ENCODE assay signal across 10 cellular contexts in the genomic region with DNA sequence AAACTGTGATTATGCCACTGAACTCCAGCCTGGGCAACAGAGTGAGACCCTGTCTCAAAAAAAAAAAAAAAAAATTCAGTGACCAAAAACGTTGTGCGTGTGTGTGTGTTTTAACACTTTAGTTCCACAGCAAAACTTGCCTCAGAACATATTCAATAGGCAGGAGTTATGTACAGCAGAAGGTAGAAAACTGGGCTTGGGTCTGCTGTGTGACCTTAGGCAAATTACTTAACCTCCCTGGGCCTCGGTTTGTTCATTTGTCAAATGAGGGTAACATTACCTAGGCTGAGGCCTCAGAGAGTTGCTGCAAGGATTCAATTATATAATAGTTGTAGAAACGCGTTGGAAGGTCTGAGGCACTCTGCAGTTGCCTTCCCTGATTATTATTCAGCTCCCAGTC. TPM values are rescaled to one million over a fixed set of nuclear protein-coding genes. Genes with fewer than 3 reads are reported as not detected.
DNase-seq lines count a peak whose midpoint lies in the region; ATAC-seq, FAIRE-seq and TF ChIP-seq lines count a peak whose summit lies in the region.
"Had no signal": no experiment of that assay in that cellular context is flagged by ENCODE, and none has a peak within 500 bp of the region (broad histone marks: within the 10 kb centered on the region; RNA-seq: fewer than 3 reads in every experiment).

No MANE protein-coding gene starts in this region.

- H4K5ac ChIP-seq in H1 (ENCODE audit: insufficient read length, low read depth, low read length): no peak overlapping the region

- H3K4me2 ChIP-seq in PC-9: peak overlapping the region; percentile 83
- peak overlapping the region; percentile 72 to 73 for H3K4me2 ChIP-seq in H1 (ENCODE audit: insufficient read depth in 1 of 2, low read depth in 2 of 2, low read length in 2 of 2)

- no peaks in the 10 kb centered on the region for H4K20me1 ChIP-seq in PC-9 (ENCODE audit: insufficient read depth)
- peaks cover 6 to 10% of the 10 kb centered on the region in 2 experiments for H4K20me1 ChIP-seq in H1 (replicated peaks in 1 of 2; ENCODE audit: control insufficient read depth in 1 of 2, insufficient read depth in 2 of 2, low read length in 2 of 2)

- H3K27me3 ChIP-seq in PC-9 (ENCODE audit: insufficient read depth, low read depth) (no peaks in the 10 kb centered on the region), H1 (replicated peaks in 1 of 4; ENCODE audit: control insufficient read depth in 3 of 4, extremely low read depth in 1 of 4, insufficient read depth in 3 of 4, low read length in 3 of 4) (peaks cover 40 to 54% (median 53%) of the 10 kb centered on the region in 4 experiments), tibial artery (no peaks in the 10 kb centered on the region)

- H3K18ac ChIP-seq in H1 (ENCODE audit: extremely low read depth, low read length): no peak overlapping the region

- H3F3A ChIP-seq in PC-9 (ENCODE audit: insufficient read depth, low read depth): peaks cover 15% of the 10 kb centered on the region; the same call in 1 of the 2 replicates

- BruUV-seq in PC-9 (replicated peaks; lab: Mats Ljungman, UMichigan): TSS peak; percentile 44

- H2AFZ ChIP-seq in PC-9 (peak overlapping the region; percentile 68; the same call in 1 of the 2 replicates), H1 (ENCODE audit: low read length) (no peak overlapping the region)

- no peaks in the 10 kb centered on the region; the same call in 1 of the 2 replicates for H3K23me2 ChIP-seq in H1 (ENCODE audit: low read depth, low read length)

- H3K4me3 ChIP-seq in PC-9 (peak overlapping the region; percentile 53; the same call in 1 of the 2 replicates), H1 (ENCODE audit: extremely low read depth in 1 of 4, insufficient read depth in 2 of 4, low read depth in 3 of 4, low read length in 4 of 4) (peak overlapping the region in 3 of 4 experiments; percentile 26 to 49 (median 34); a peak in 4 of 8 replicates), mesodermal cell (ENCODE audit: extremely low read depth, insufficient read depth, low read length, poor library complexity, severe bottlenecking) (no peak overlapping the region), tibial artery (peak overlapping the region; percentile 35 to 45)

- 62% methylated on average over 5 of the region's 5 CpGs; no CpG with 5 or more reads in 1 of the 2 experiments for WGBS in H1 (ENCODE audit: extremely low coverage in 1 of 2, insufficient coverage in 1 of 2, insufficient read length in 1 of 2, insufficient replicate concordance in 2 of 2, low coverage in 1 of 2, low lambda C conversion rate in 2 of 2, missing lambda C conversion rate in 1 of 2), 2 experiments
- 67 to 80% methylated on average over 2 of the region's 5 CpGs for WGBS in mesodermal cell (ENCODE audit: insufficient coverage in 2 of 2), 2 experiments

- H3K27ac ChIP-seq in PC-9 (peak overlapping the region; percentile 59), H1 (ENCODE audit: low read depth, low read length) (no peak overlapping the region), mesodermal cell (ENCODE audit: low read depth, low read length, severe bottlenecking) (peak overlapping the region; percentile 78), tibial artery (peak overlapping the region; percentile 64 to 78)
- H3K27ac ChIP-seq: cardiac muscle cell had no signal

- H3K79me1 ChIP-seq in H1 (ENCODE audit: low read depth, low read length): no peaks in the 10 kb centered on the region

- no peak overlapping the region for H4K8ac ChIP-seq in H1 (ENCODE audit: extremely low read depth, insufficient read depth, low read length)

- no peak for TF ChIP-seq POLR2A in H1 (IDR thresholded peaks at IDR 0.05; ENCODE audit: control extremely low read depth in 1 of 2, low read depth in 2 of 2, low read length in 2 of 2)

- ATAC-seq in GM21423 (IDR thresholded peaks at IDR 0.05; ENCODE audit: unreplicated experiment) (no peak), GM19397 (IDR thresholded peaks at IDR 0.05; ENCODE audit: unreplicated experiment) (no peak)

- H3K9me3 ChIP-seq in PC-9 (ENCODE audit: insufficient read depth, low read depth) (no peaks in the 10 kb centered on the region), H1 (ENCODE audit: insufficient read depth in 2 of 2, low read depth in 1 of 2, low read length in 1 of 2) (no peaks in the 10 kb centered on the region), mesodermal cell (ENCODE audit: control insufficient read depth, low read length) (no peaks in the 10 kb centered on the region), tibial artery (no peaks in the 10 kb centered on the region)

- H3K4me1 ChIP-seq in PC-9 (replicated peaks; ENCODE audit: insufficient read depth) (peaks cover 20% of the 10 kb centered on the region), H1 (replicated peaks in 1 of 4; ENCODE audit: control insufficient read depth in 3 of 4, insufficient read depth in 4 of 4, low read length in 3 of 4) (peaks cover 0 to 10% (median 3%) of the 10 kb centered on the region in 4 experiments; a peak in 4 of 7 replicates), mesodermal cell (ENCODE audit: control insufficient read depth, insufficient read depth, low read length, poor library complexity, severe bottlenecking) (no peaks in the 10 kb centered on the region), tibial artery (peaks cover 0 to 12% (median 2%) of the 10 kb centered on the region in 4 donors)

- H3K23ac ChIP-seq in H1 (ENCODE audit: insufficient read length): no peak overlapping the region

- no peak for TF ChIP-seq EP300 in H1 (IDR thresholded peaks at IDR 0.05; ENCODE audit: borderline replicate concordance in 1 of 2, low read depth in 2 of 2, low read length in 2 of 2)

- H3K4ac ChIP-seq in H1 (replicated peaks; ENCODE audit: insufficient read length, low read depth, low read length): no peak overlapping the region

- H2BK20ac ChIP-seq in H1 (ENCODE audit: low read length): no peak overlapping the region

- H2AK5ac ChIP-seq in H1 (ENCODE audit: low read depth, low read length): no peak overlapping the region

- no peak overlapping the region for H2BK12ac ChIP-seq in H1 (ENCODE audit: low read depth, low read length)

- no peak overlapping the region for H3K9ac ChIP-seq in H1 (replicated peaks in 1 of 4; ENCODE audit: extremely low read depth in 1 of 4, low read depth in 3 of 4, low read length in 3 of 4)

- FAIRE-seq in H1 (lab: Jason Lieb, UNC): no peak

- H3K36me3 ChIP-seq in PC-9 (ENCODE audit: low read depth): no peaks in the 10 kb centered on the region
- H3K36me3 ChIP-seq in H1 (ENCODE audit: control insufficient read depth in 2 of 4, insufficient read depth in 4 of 4, low read length in 3 of 4): no peaks in the 10 kb centered on the region
- H3K36me3 ChIP-seq in mesodermal cell (ENCODE audit: control insufficient read depth, insufficient read depth, low read length): no peaks in the 10 kb centered on the region
- H3K36me3 ChIP-seq in tibial artery: no peaks in the 10 kb centered on the region
- H3K36me3 ChIP-seq: cardiac muscle cell had no signal

- CTCF ChIA-PET in PC-9 (lab: Charles Lee) (no interaction called here), H1 (lab: Charles Lee; ENCODE audit: partially characterized antibody) (no interaction called here)

- H3K79me2 ChIP-seq in PC-9 (ENCODE audit: low read depth) (no peaks in the 10 kb centered on the region), H1 (ENCODE audit: control insufficient read depth in 1 of 2, insufficient read depth in 2 of 2, low read length in 2 of 2) (no peaks in the 10 kb centered on the region)

- no peak overlapping the region for H3K56ac ChIP-seq in H1 (replicated peaks; ENCODE audit: insufficient read length, low read depth, low read length)

- no peak overlapping the region for H2BK120ac ChIP-seq in H1 (replicated peaks; ENCODE audit: low read depth, low read length)

- H3K9me2 ChIP-seq in PC-9 (ENCODE audit: insufficient read depth): no peaks in the 10 kb centered on the region

- no peak overlapping the region for H4K91ac ChIP-seq in H1 (replicated peaks; ENCODE audit: insufficient read length, low read length)

- no peak for TF ChIP-seq RAD21 in H1 (IDR thresholded peaks at IDR 0.05 in 1 of 2, conservative IDR thresholded peaks at IDR 0.05 in 1 of 2; ENCODE audit: low read depth in 2 of 2, low read length in 2 of 2)

- POLR2A ChIA-PET in PC-9 (lab: Charles Lee; ENCODE audit: unreplicated experiment) (no interaction called here), H1 (lab: Charles Lee; ENCODE audit: partially characterized antibody) (interaction anchor here (0.7 kb wide), 1 partner anchor 300 kb away, joined by 4 read pairs; no protein-coding TSS in a partner anchor)

- intact Hi-C loops in PC-9 (cut with micrococcal nuclease; ENCODE audit: unreplicated experiment): loop anchor here (2.0 kb wide), 1 partner anchor 184 kb away; no protein-coding TSS in a partner anchor
- intact Hi-C loops in tibial artery (cut with DNase I; ENCODE audit: low total_unique reads): loop anchor here (10.0 kb wide), 1 partner anchor 148 kb away; no protein-coding TSS in a partner anchor

- no peak overlapping the region for H3K14ac ChIP-seq in H1 (ENCODE audit: insufficient read length)

- DNase-seq in PC-9 (no peak), H1 (ENCODE audit: low read depth in 1 of 2, low spot score in 2 of 2) (no peak), tibial artery (no peak), kidney glomerular epithelial cell (lab: John Stamatoyannopoulos, UW) (no peak), HuH-7.5 (ENCODE audit: low spot score) (no peak)
- DNase-seq: stimulated activated CD4-positive, alpha-beta T cell treated with anti-CD3 and anti-CD28 coated beads, Interleukin-4, amount 100 ng/mL, for 1 hour had no signal

- TF ChIP-seq CTCF in PC-9 (conservative IDR thresholded peaks at IDR 0.05) (no peak), H1 (IDR thresholded peaks at IDR 0.05; ENCODE audit: control extremely low read depth in 1 of 3, insufficient read depth in 1 of 3, low read depth in 1 of 3, low read length in 3 of 3) (no peak), tibial artery (IDR thresholded peaks at IDR 0.05) (no peak)

- no peak overlapping the region for H2BK5ac ChIP-seq in H1 (ENCODE audit: low read depth, low read length)

- H2BK15ac ChIP-seq in H1 (ENCODE audit: low read length): no peak overlapping the region

TF ChIP-seq in H1, 55 proteins besides CTCF, POLR2A, EP300 and RAD21:
- TF ChIP-seq YY1 (IDR thresholded peaks at IDR 0.05; ENCODE audit: low read depth, low read length) (no peak), KDM1A (IDR thresholded peaks at IDR 0.05; ENCODE audit: borderline replicate concordance, low read length) (peak; percentile 75; the same call in 1 of the 2 replicates)

RNA-seq across cellular contexts. Expression of a gene that starts 10.3 kb away (rescaled TPM):
- total RNA-seq in PC-9 (2021): 0.48 and 0.81 TPM in 2 replicates
- 0.77 and 1.0 TPM in 2 replicates for total RNA-seq in H1 (2021; fragmentation: NEBNext Ultra II Directional; extraction: Animal tissue kit (Norgen Biotek cat#: 25700))
- 0.27 and 0.54 TPM in 2 replicates for polyA plus RNA-seq in H1 (2011; rRNA removed)
- 0.54 TPM for polyA plus RNA-seq in H1 (2011; cell fraction: cytosol; rRNA removed)
- 0.96 TPM for polyA plus RNA-seq in H1 (2011; cell fraction: nucleus; rRNA removed)
- polyA plus RNA-seq in H1 (2012, experiment 1 of 2): 1.1 to 1.5 TPM (median 1.4 TPM) in 4 replicates
- polyA plus RNA-seq in H1 (2012, experiment 2 of 2): 0.18 TPM
- polyA plus RNA-seq in H1 (2013, experiment 1 of 2): 8.2 TPM
- 6.9 TPM for polyA plus RNA-seq in H1 (2013, experiment 2 of 2)
- 0.09 and 0.59 TPM in 2 replicates for polyA minus RNA-seq in H1 (2011; rRNA and poly(A)+ RNA removed)
- polyA minus RNA-seq in H1 (2011; cell fraction: cytosol; rRNA and poly(A)+ RNA removed): not detected
- 1.4 TPM for polyA minus RNA-seq in H1 (2011; cell fraction: nucleus; rRNA and poly(A)+ RNA removed)
- 16.5 TPM for polyA plus RNA-seq in mesodermal cell (2013, experiment 1 of 2)
- polyA plus RNA-seq in mesodermal cell (2013, experiment 2 of 2): 11.5 TPM
- total RNA-seq: cardiac muscle cell had no signal
- polyA plus RNA-seq: cardiac muscle cell had no signal
